17 cellular contexts compared by ENCODE assay signal in genomic region chr7:156240532-156240931, GRCh38.
"Had no signal": no experiment of that assay in that cellular context is flagged by ENCODE, and none has a peak within 500 bp of the region (broad histone marks: within the 10 kb centered on the region; RNA-seq: fewer than 3 reads in every experiment).

No MANE protein-coding gene starts in this region.

- ATAC-seq: gastrocnemius medialis, left ventricle myocardium superior, lower lobe of right lung, mucosa of descending colon had no signal

- H3K4me3 ChIP-seq: coronary artery, dorsolateral prefrontal cortex, esophagus squamous epithelium, gastrocnemius medialis, heart right ventricle, lower lobe of right lung, mucosa of descending colon had no signal

- H3K36me3 ChIP-seq: esophagus squamous epithelium, gastrocnemius medialis, heart right ventricle, lower lobe of right lung had no signal

- H3K27ac ChIP-seq: coronary artery, dorsolateral prefrontal cortex, esophagus squamous epithelium, gastrocnemius medialis, heart right ventricle, lower lobe of right lung had no signal

- H3K27me3 ChIP-seq: esophagus squamous epithelium, gastrocnemius medialis, heart right ventricle had no signal

- H3K4me1 ChIP-seq: esophagus squamous epithelium, gastrocnemius medialis, heart right ventricle, lower lobe of right lung had no signal

- DNase-seq: dermis blood vessel endothelial cell; dorsolateral prefrontal cortex; effector CD4-positive, alpha-beta T cell; effector memory CD4-positive, alpha-beta T cell; esophagus squamous epithelium; foreskin fibroblast; foreskin melanocyte; gastrocnemius medialis; glutamatergic neuron; hippocampal formation; left cardiac atrium; left ventricle myocardium superior; lower lobe of right lung; mesenchymal stem cell; mucosa of descending colon had no signal

- H3K9me3 ChIP-seq: esophagus squamous epithelium, gastrocnemius medialis, lower lobe of right lung, mucosa of descending colon had no signal
